In the genomic region with DNA sequence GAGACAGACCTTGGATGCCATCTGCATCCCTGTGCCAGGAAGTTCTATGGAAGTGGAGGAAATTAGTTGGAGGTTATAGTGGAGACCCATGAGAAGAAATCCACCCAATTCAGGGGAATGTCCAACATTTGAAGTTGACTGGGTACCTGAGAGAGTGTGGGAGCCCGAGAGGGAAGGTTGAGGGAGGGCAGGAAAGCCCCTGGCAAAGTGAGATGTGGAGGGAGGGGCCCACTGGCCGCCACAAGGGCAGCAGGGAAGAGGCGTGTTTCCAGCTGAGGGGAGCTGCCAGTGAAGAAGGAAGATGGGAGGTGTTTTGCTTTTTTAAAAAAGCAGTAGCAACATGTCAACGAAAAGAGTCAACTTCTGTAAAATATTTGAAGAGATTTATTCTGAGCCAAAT, we compare ENCODE assay signal across 18 cellular contexts. TPM values are rescaled to one million over a fixed set of nuclear protein-coding genes. Genes with fewer than 3 reads are reported as not detected.
A peak's percentile ranks its signal among the peaks of the same experiment; 100 is the strongest.
DNase-seq lines count a peak whose midpoint lies in the region; ATAC-seq and TF ChIP-seq lines count a peak whose summit lies in the region.
"Had no signal": no experiment of that assay in that cellular context is flagged by ENCODE, and none has a peak within 500 bp of the region (broad histone marks: within the 10 kb centered on the region; RNA-seq: fewer than 3 reads in every experiment).

No MANE protein-coding gene starts in this region.

- no peak overlapping the region for H3K27ac ChIP-seq in endodermal cell (ENCODE audit: low read depth, low read length)
- H3K27ac ChIP-seq in spleen = peak overlapping the region in 7 of 8 donors; percentile 7 to 70 (median 36)
- H3K27ac ChIP-seq: foreskin keratinocyte, GM23248 had no signal

- intact Hi-C loops in spleen (cut with DNase I; ENCODE audit: low total_unique reads) = loop anchor here (10.0 kb wide), 1 partner anchor 65 kb away; no protein-coding TSS in a partner anchor

- CTCF ChIA-PET in activated CD4-positive, alpha-beta memory T cell treated with anti-CD3 and anti-CD28 coated beads, Interleukin-2, amount 10 ng/mL, durations not matched to agents 7 days and 5 days (lab: Charles Lee) = interaction anchor here (2.0 kb wide), 1 partner anchor 12 kb away, joined by 6 read pairs; no protein-coding TSS in a partner anchor

- TF ChIP-seq POLR2A in spleen (IDR thresholded peaks at IDR 0.05) = no peak

- H3K36me3 ChIP-seq in endodermal cell (ENCODE audit: control insufficient read depth, insufficient read depth, low read length) = no peaks in the 10 kb centered on the region
- no peaks in the 10 kb centered on the region for H3K36me3 ChIP-seq in spleen

- H3K27me3 ChIP-seq in endodermal cell (ENCODE audit: control insufficient read depth, insufficient read depth, low read length, poor library complexity, severe bottlenecking) = no peaks in the 10 kb centered on the region
- no peaks in the 10 kb centered on the region for H3K27me3 ChIP-seq in spleen (replicated peaks in 1 of 7)

- H3K4me1 Mint-ChIP-seq in activated CD4-positive, alpha-beta memory T cell treated with anti-CD3 and anti-CD28 coated beads, Interleukin-2, amount 10 ng/mL, durations not matched to agents 7 days and 5 days = peaks cover 28% of the 10 kb centered on the region
- peaks cover 65% of the 10 kb centered on the region for H3K4me1 Mint-ChIP-seq in endodermal cell
- H3K4me1 Mint-ChIP-seq in effector memory CD8-positive, alpha-beta T cell (ENCODE audit: low read depth in 2 of 2) = peaks cover 15 to 46% of the 10 kb centered on the region in 2 donors

- POLR2A ChIA-PET in activated CD4-positive, alpha-beta memory T cell treated with anti-CD3 and anti-CD28 coated beads, Interleukin-2, amount 10 ng/mL, durations not matched to agents 7 days and 5 days (lab: Charles Lee) = no interaction called here

- H3K9me3 Mint-ChIP-seq in activated CD4-positive, alpha-beta memory T cell treated with anti-CD3 and anti-CD28 coated beads, Interleukin-2, amount 10 ng/mL, durations not matched to agents 7 days and 5 days = peaks cover 3% of the 10 kb centered on the region
- peaks cover 22% of the 10 kb centered on the region for H3K9me3 Mint-ChIP-seq in endodermal cell
- H3K9me3 Mint-ChIP-seq in effector memory CD8-positive, alpha-beta T cell = no peaks in the 10 kb centered on the region

- H3K9ac ChIP-seq in endodermal cell (ENCODE audit: extremely low read depth, low read length, poor library complexity, severe bottlenecking) = no peak overlapping the region
- H3K9ac ChIP-seq: GM23248 had no signal

- TF ChIP-seq CTCF in endodermal cell (conservative IDR thresholded peaks at IDR 0.05) (no peak), spleen (IDR thresholded peaks at IDR 0.05 in 8 of 11, conservative IDR thresholded peaks at IDR 0.05 in 3 of 11) (no peak)

- H3K9me3 ChIP-seq in endodermal cell (ENCODE audit: control insufficient read depth, low read length) = no peaks in the 10 kb centered on the region
- H3K9me3 ChIP-seq in spleen = no peaks in the 10 kb centered on the region

- peak overlapping the region; percentile 55 for H3K27ac Mint-ChIP-seq in activated CD4-positive, alpha-beta memory T cell treated with anti-CD3 and anti-CD28 coated beads, Interleukin-2, amount 10 ng/mL, durations not matched to agents 7 days and 5 days
- H3K27ac Mint-ChIP-seq in endodermal cell = peak overlapping the region; percentile 23
- H3K27ac Mint-ChIP-seq in effector memory CD8-positive, alpha-beta T cell = no peak overlapping the region
- H3K27ac Mint-ChIP-seq: mesothelial cell of epicardium had no signal

- 96% methylated on average over 3 to 4 of the region's 4 CpGs for WGBS in endodermal cell (ENCODE audit: insufficient coverage in 1 of 2, insufficient read length in 1 of 2), 2 experiments
- WGBS in spleen, 5 donors = 39 to 63% (median 47%) methylated on average over 4 of the region's 4 CpGs

- peaks cover 6% of the 10 kb centered on the region for H3K36me3 Mint-ChIP-seq in activated CD4-positive, alpha-beta memory T cell treated with anti-CD3 and anti-CD28 coated beads, Interleukin-2, amount 10 ng/mL, durations not matched to agents 7 days and 5 days (ENCODE audit: low read depth)
- peaks cover 7% of the 10 kb centered on the region for H3K36me3 Mint-ChIP-seq in endodermal cell (ENCODE audit: low read depth)
- H3K36me3 Mint-ChIP-seq in effector memory CD8-positive, alpha-beta T cell (ENCODE audit: insufficient read depth) = no peaks in the 10 kb centered on the region

- H3K27me3 Mint-ChIP-seq in activated CD4-positive, alpha-beta memory T cell treated with anti-CD3 and anti-CD28 coated beads, Interleukin-2, amount 10 ng/mL, durations not matched to agents 7 days and 5 days = peaks cover 9% of the 10 kb centered on the region
- H3K27me3 Mint-ChIP-seq in endodermal cell (ENCODE audit: insufficient read depth) = no peaks in the 10 kb centered on the region
- H3K27me3 Mint-ChIP-seq in effector memory CD8-positive, alpha-beta T cell = peaks cover 0 to 7% of the 10 kb centered on the region in 2 donors

- H3K4me3 ChIP-seq in endodermal cell (ENCODE audit: low read length) (no peak overlapping the region), spleen (peak overlapping the region in 1 of 8 donors; percentile 7)
- H3K4me3 ChIP-seq: GM23248 had no signal

- H3K4me1 ChIP-seq in endodermal cell (ENCODE audit: control insufficient read depth, insufficient read depth, low read length) (peaks cover 11% of the 10 kb centered on the region), spleen (peaks cover 4 to 23% (median 11%) of the 10 kb centered on the region in 6 donors)
- H3K4me1 ChIP-seq: foreskin keratinocyte had no signal

- peak; percentile 33 for DNase-seq in activated effector memory CD4-positive, alpha-beta T cell treated with anti-CD3 and anti-CD28 coated beads, Interleukin-2, amount 50 U/mL, for 16 hours
- no peak for DNase-seq in activated effector memory CD4-positive, alpha-beta T cell treated with Interleukin-2 at 50 U/mL for 16 hours
- no peak for DNase-seq in activated CD4-positive, alpha-beta memory T cell treated with anti-CD3 and anti-CD28 coated beads, Interleukin-2, amount 10 ng/mL, durations not matched to agents 7 days and 5 days
- DNase-seq in endodermal cell (peak; percentile 34), spleen (peak; percentile 10), NCI-H1930 (lab: John Stamatoyannopoulos, UW) (no peak), NCI-H2029 treated with DMSO at 0.1 percent for 48 hours (lab: John Stamatoyannopoulos, UW) (no peak)
- DNase-seq in effector memory CD8-positive, alpha-beta T cell = no peak
- DNase-seq: activated CD4-positive, alpha-beta T cell treated with anti-CD3 and anti-CD28 coated beads, Interleukin-2, amount 50 U/mL, for 4 hours; foreskin keratinocyte; GM23248; hypothalamus; NCI-H146; right cardiac atrium had no signal

- no peak overlapping the region for H3K4me3 Mint-ChIP-seq in activated CD4-positive, alpha-beta memory T cell treated with anti-CD3 and anti-CD28 coated beads, Interleukin-2, amount 10 ng/mL, durations not matched to agents 7 days and 5 days
- no peak overlapping the region for H3K4me3 Mint-ChIP-seq in endodermal cell
- H3K4me3 Mint-ChIP-seq in effector memory CD8-positive, alpha-beta T cell = peak overlapping the region in 1 of 2 donors; percentile 9
- H3K4me3 Mint-ChIP-seq: mesothelial cell of epicardium had no signal

- no peak for ATAC-seq in effector memory CD8-positive, alpha-beta T cell (replicated peaks)
- ATAC-seq: foreskin keratinocyte, HepG2, right cardiac atrium, SK-N-SH treated with all-trans-retinoic acid at 6 μM for 48 hours had no signal

RNA-seq across cellular contexts. Expression of gene SERPINB9, which starts 16.3 kb away (rescaled TPM):
- total RNA-seq in activated CD4-positive, alpha-beta memory T cell treated with anti-CD3 and anti-CD28 coated beads, Interleukin-2, amount 10 ng/mL, durations not matched to agents 7 days and 5 days = 10 to 100 TPM; 50.0 to 51.3 TPM
- total RNA-seq in endodermal cell (100 to 1,000 TPM; 192 to 390 TPM), spleen (10 to 100 TPM; 43.0 to 75.7 (median 55.4) TPM)
- 39.8 TPM for polyA plus RNA-seq in endodermal cell (2013, experiment 1 of 2)
- polyA plus RNA-seq in endodermal cell (2013, experiment 2 of 2) = 48.5 TPM
- polyA plus RNA-seq in spleen = 10 to 100 TPM; 16.2 to 22.4 (median 17.0) TPM
- total RNA-seq: MCF 10A had no signal

RNA-seq across cellular contexts. Expression of gene SERPINB6, which starts 52.0 kb away (rescaled TPM):
- total RNA-seq in activated CD4-positive, alpha-beta memory T cell treated with anti-CD3 and anti-CD28 coated beads, Interleukin-2, amount 10 ng/mL, durations not matched to agents 7 days and 5 days = 10 to 100 TPM; 19.8 to 20.1 TPM
- total RNA-seq in endodermal cell (100 to 1,000 TPM; 128 to 150 TPM), spleen (100 to 1,000 TPM; 145 to 222 (median 188) TPM)
- 39.0 TPM for polyA plus RNA-seq in endodermal cell (2013, experiment 1 of 2)
- 39.4 TPM for polyA plus RNA-seq in endodermal cell (2013, experiment 2 of 2)
- 100 to 1,000 TPM; 111 to 256 (median 193) TPM for polyA plus RNA-seq in spleen

Comparison
In these comparisons a context has a peak if more than half of its experiments do, and no peak if none do; other contexts are left out.
1. DNase-seq: peak in activated effector memory CD4-positive, alpha-beta T cell treated with anti-CD3 and anti-CD28 coated beads, Interleukin-2, amount 50 U/mL, for 16 hours (single experiment), endodermal cell (single experiment) and spleen (single experiment); none in activated effector memory CD4-positive, alpha-beta T cell treated with Interleukin-2 at 50 U/mL for 16 hours (single experiment), activated CD4-positive, alpha-beta memory T cell treated with anti-CD3 and anti-CD28 coated beads, Interleukin-2, amount 10 ng/mL, durations not matched to agents 7 days and 5 days (single experiment), NCI-H1930 (0 of 2), NCI-H2029 treated with DMSO at 0.1 percent for 48 hours (single experiment) and effector memory CD8-positive, alpha-beta T cell (0 of 3).
2. H3K27ac Mint-ChIP-seq: peak in activated CD4-positive, alpha-beta memory T cell treated with anti-CD3 and anti-CD28 coated beads, Interleukin-2, amount 10 ng/mL, durations not matched to agents 7 days and 5 days (single experiment) and endodermal cell (single experiment); none in effector memory CD8-positive, alpha-beta T cell (0 of 2).
3. RNA of gene SERPINB6, which starts 52.0 kb away (total RNA-seq): 145 to 222 TPM in spleen and 128 to 150 TPM in endodermal cell; 19.8 to 20.1 TPM in activated CD4-positive, alpha-beta memory T cell treated with anti-CD3 and anti-CD28 coated beads, Interleukin-2, amount 10 ng/mL, durations not matched to agents 7 days and 5 days; every median in the first group is over 4 times any median in the second.